ENCODE assay signal across 19 cellular contexts in the genomic region with DNA sequence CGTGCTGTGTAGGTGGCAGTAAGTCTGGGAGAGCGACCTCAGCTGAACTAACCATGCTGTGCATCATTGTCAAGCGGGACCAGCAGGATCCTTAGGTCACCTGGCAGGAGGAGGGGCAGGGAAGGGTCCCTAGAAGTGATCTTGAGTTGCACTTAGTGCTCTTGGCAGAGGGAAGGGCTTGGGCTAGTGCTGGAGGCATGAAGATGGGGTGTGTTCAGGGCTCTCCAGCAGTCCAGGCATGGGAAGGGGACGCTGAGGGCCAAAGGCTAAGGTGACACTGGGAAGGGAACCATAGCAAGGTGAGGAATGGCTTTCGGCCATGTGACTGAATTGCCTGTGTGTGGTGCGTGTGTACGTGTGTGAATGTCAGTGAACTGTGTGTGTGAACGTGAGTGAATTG. TPM values are rescaled to one million over a fixed set of nuclear protein-coding genes. Genes with fewer than 3 reads are reported as not detected.
"Had no signal": no experiment of that assay in that cellular context is flagged by ENCODE, and none has a peak within 500 bp of the region (broad histone marks: within the 10 kb centered on the region; RNA-seq: fewer than 3 reads in every experiment).

No MANE protein-coding gene starts in this region.

RNA-seq across cellular contexts. Expression of gene GSTT2, which starts 6.2 kb away (rescaled TPM):
- total RNA-seq: activated B cell treated with CpG ODN at 0.5 μM for 24 hours; activated CD4-positive, alpha-beta memory T cell treated with anti-CD3 and anti-CD28 coated beads for 36 hours; activated CD8-positive, alpha-beta memory T cell treated with anti-CD3 and anti-CD28 coated beads for 36 hours; activated CD8-positive, alpha-beta T cell treated with anti-CD3 and anti-CD28 coated beads for 36 hours; activated naive CD4-positive, alpha-beta T cell treated with anti-CD3 and anti-CD28 coated beads for 36 hours; activated naive CD8-positive, alpha-beta T cell treated with anti-CD3 and anti-CD28 coated beads for 36 hours; activated T-cell treated with anti-CD3 and anti-CD28 coated beads, Interleukin-2, amount 50 U/mL, for 4 hours; activated T-cell treated with anti-CD3 and anti-CD28 coated beads, Interleukin-2, amount 50 U/mL, for 72 hours; astrocyte; body of pancreas; breast epithelium; T-cell; T-helper 1 cell treated with Interleukin-12 subunit alpha and Interleukin-12 subunit beta and Interleukin-4 antibody, amounts not matched to agents 30 ng/mL and 1 ng/mL, for 36 hours; T-helper 17 cell had no signal
- polyA plus RNA-seq: aorta had no signal

RNA-seq across cellular contexts. Expression of gene GSTT4, which starts 19.2 kb away (rescaled TPM):
- total RNA-seq: activated B cell treated with CpG ODN at 0.5 μM for 24 hours; activated CD4-positive, alpha-beta memory T cell treated with anti-CD3 and anti-CD28 coated beads for 36 hours; activated CD4-positive, alpha-beta T cell treated with anti-CD3 and anti-CD28 coated beads, Interleukin-2, amount 10 ng/mL, durations not matched to agents 24 days and 14 days; activated CD8-positive, alpha-beta memory T cell treated with anti-CD3 and anti-CD28 coated beads for 36 hours; activated CD8-positive, alpha-beta T cell treated with anti-CD3 and anti-CD28 coated beads for 36 hours; activated naive CD4-positive, alpha-beta T cell treated with anti-CD3 and anti-CD28 coated beads for 36 hours; activated naive CD4-positive, alpha-beta T cell treated with anti-CD3 and anti-CD28 coated beads, Interleukin-2, amount 50 U/mL, for 72 hours; activated naive CD8-positive, alpha-beta T cell treated with anti-CD3 and anti-CD28 coated beads for 36 hours; activated T-cell treated with anti-CD3 and anti-CD28 coated beads, Interleukin-2, amount 50 U/mL, for 4 hours; activated T-cell treated with anti-CD3 and anti-CD28 coated beads, Interleukin-2, amount 50 U/mL, for 72 hours; adrenal gland; aorta; astrocyte; body of pancreas; breast epithelium; T-cell; T-helper 1 cell treated with Interleukin-12 subunit alpha and Interleukin-12 subunit beta and Interleukin-4 antibody, amounts not matched to agents 30 ng/mL and 1 ng/mL, for 36 hours; T-helper 17 cell; T-helper 2 cell treated with Interferon-gamma antibody and Interleukin-4, amounts not matched to agents 100 ng/mL and 5 ng/mL, for 36 hours had no signal
- polyA plus RNA-seq: adrenal gland, aorta had no signal

RNA-seq across cellular contexts. Expression of gene DDTL, which starts 19.4 kb away (rescaled TPM):
- total RNA-seq: activated CD8-positive, alpha-beta memory T cell treated with anti-CD3 and anti-CD28 coated beads for 36 hours; activated CD8-positive, alpha-beta T cell treated with anti-CD3 and anti-CD28 coated beads for 36 hours; activated naive CD8-positive, alpha-beta T cell treated with anti-CD3 and anti-CD28 coated beads for 36 hours had no signal
